In the genomic region with DNA sequence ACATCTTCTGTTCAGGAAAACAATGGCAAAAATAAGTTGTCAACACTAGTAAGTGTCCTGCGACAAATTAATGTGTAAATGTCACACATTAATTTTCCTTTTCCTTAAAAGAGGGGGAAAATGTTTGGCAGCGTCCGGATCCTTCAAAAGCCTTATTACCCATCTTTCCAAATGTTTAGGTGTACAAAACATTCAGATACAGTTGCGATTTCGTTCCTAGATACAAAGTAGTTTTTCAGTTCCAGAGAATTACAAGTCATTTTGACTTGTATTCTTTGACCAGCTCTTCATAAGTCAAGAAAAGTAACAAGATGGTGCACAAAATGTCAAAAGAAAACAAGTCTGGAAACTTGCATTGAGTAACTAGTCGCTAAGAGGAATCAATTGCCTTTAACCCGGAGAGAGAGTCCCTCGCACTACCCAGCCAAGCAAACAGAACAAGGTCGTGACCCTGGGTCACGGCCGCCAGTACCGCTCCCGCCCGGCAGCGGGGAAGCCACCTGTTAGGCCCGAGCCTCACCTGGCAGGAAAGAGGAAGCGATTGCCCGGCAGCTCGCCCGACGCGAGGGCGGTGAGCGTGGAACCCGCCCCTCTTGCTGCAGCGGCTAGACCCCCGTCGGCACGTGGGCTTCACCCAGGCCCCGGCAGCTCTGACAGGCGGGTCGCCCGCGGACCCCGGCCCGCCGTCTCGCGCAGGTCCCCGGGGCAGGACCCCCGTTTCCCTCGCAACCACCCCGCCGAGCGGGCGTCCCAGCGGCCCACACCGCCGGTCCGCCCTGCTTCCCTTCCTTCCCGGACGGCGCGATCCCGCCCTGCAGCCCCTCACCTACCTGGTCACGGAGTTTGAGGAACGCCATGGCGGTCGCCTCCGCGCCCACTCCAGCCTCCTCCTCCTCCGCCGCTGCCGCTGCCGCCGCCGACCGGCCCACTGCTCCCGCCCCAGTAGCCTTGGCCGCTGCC, we compare ENCODE assay signal across 8 cellular contexts.
DNase-seq lines count a peak whose midpoint lies in the region; ATAC-seq and TF ChIP-seq lines count a peak whose summit lies in the region.

No MANE protein-coding gene starts in this region.

- H3K27ac Mint-ChIP-seq in central memory CD8-positive, alpha-beta T cell (ENCODE audit: low read depth) = peak overlapping the region; percentile 86

- TF ChIP-seq RAD21 in liver (IDR thresholded peaks at IDR 0.05) = peak; percentile 43 to 66

- H3K4me1 ChIP-seq in liver (ENCODE audit: control insufficient read depth in 4 of 4, insufficient read depth in 4 of 4, low read length in 3 of 4) = peaks cover 6 to 26% (median 11%) of the 10 kb centered on the region in 4 donors

- WGBS in liver = 2% methylated on average over 70 of the region's 70 CpGs

- in situ Hi-C loops in KBM-7 (cut with MboI; ENCODE audit: low pct_unique_long_range_greater_than_20kb, low sequenced_read_pairs) = no loop called here

- peak overlapping the region; percentile 36 to 49 for H3K9ac ChIP-seq in liver (ENCODE audit: low read depth in 1 of 2, low read length in 2 of 2)

- H3K4me3 ChIP-seq in GM12864 (ENCODE audit: low read depth, low read length) (peak overlapping the region; percentile 96), WERI-Rb-1 (ENCODE audit: low read depth, low read length) (peak overlapping the region; percentile 89), liver (ENCODE audit: low read depth in 1 of 3, low read length in 3 of 3) (peak overlapping the region; percentile 51 to 98 (median 88))

- no peaks in the 10 kb centered on the region; the same call in 1 of the 2 replicates for H3K36me3 ChIP-seq in WERI-Rb-1
- no peaks in the 10 kb centered on the region for H3K36me3 ChIP-seq in liver (ENCODE audit: control insufficient read depth in 4 of 4, insufficient read depth in 3 of 4, low read depth in 1 of 4, low read length in 3 of 4)

- peak overlapping the region; percentile 88 for H3K27ac ChIP-seq in WERI-Rb-1
- peak overlapping the region; percentile 90 to 92 for H3K27ac ChIP-seq in liver (ENCODE audit: low read depth in 1 of 2, low read length in 2 of 2)

- no peaks in the 10 kb centered on the region for H3K9me3 Mint-ChIP-seq in central memory CD8-positive, alpha-beta T cell

- no peaks in the 10 kb centered on the region for H3K9me3 ChIP-seq in WERI-Rb-1 (ENCODE audit: severe bottlenecking)
- H3K9me3 ChIP-seq in liver (ENCODE audit: control insufficient read depth in 4 of 4, low read length in 3 of 4) = no peaks in the 10 kb centered on the region

- TF ChIP-seq CTCF in GM12864 (IDR thresholded peaks at IDR 0.05; ENCODE audit: low read depth, low read length, missing control alignments) (peak; percentile 19), WERI-Rb-1 (IDR thresholded peaks at IDR 0.05; ENCODE audit: low read depth, low read length) (no peak), liver (IDR thresholded peaks at IDR 0.05; ENCODE audit: low read depth, low read length, missing input control) (peak; percentile 43)

- H3K36me3 Mint-ChIP-seq in central memory CD8-positive, alpha-beta T cell (ENCODE audit: insufficient read depth) = peaks cover 9% of the 10 kb centered on the region

- peak; percentile 66 for ATAC-seq in GM21723 (IDR thresholded peaks at IDR 0.05; ENCODE audit: unreplicated experiment)
- peak; percentile 76 for ATAC-seq in central memory CD8-positive, alpha-beta T cell (replicated peaks; ENCODE audit: extremely low read depth, poor library complexity, severe bottlenecking)

- DNase-seq in GM12864 (ENCODE audit: low read depth) (peak; percentile 70), KBM-7 (peak; percentile 73), WERI-Rb-1 (peak; percentile 61), NCI-H187 (lab: John Stamatoyannopoulos, UW) (no peak)
- peak; percentile 43 for DNase-seq in central memory CD8-positive, alpha-beta T cell (ENCODE audit: low spot score in 2 of 2)
- DNase-seq in stimulated activated CD4-positive, alpha-beta T cell treated with anti-CD3 and anti-CD28 coated beads, Interleukin-4, amount 100 ng/mL, for 48 hours (ENCODE audit: low read depth in 2 of 2) = peak; percentile 41 to 47

- H3K27me3 ChIP-seq in WERI-Rb-1 (ENCODE audit: insufficient read depth, low read depth, severe bottlenecking) (no peaks in the 10 kb centered on the region), liver (ENCODE audit: control insufficient read depth in 4 of 4, insufficient read depth in 4 of 4, low read length in 3 of 4) (no peaks in the 10 kb centered on the region)

- H3K4me3 Mint-ChIP-seq in central memory CD8-positive, alpha-beta T cell = peak overlapping the region; percentile 95

- peaks cover 22% of the 10 kb centered on the region for H3K4me1 Mint-ChIP-seq in central memory CD8-positive, alpha-beta T cell

- H3K27me3 Mint-ChIP-seq in central memory CD8-positive, alpha-beta T cell = no peaks in the 10 kb centered on the region

TF ChIP-seq in liver, 16 proteins besides CTCF, POLR2A, EP300 and RAD21:
- TF ChIP-seq GABPA (IDR thresholded peaks at IDR 0.05 in 1 of 2, conservative IDR thresholded peaks at IDR 0.05 in 1 of 2) = peak in 1 of 2 donors; percentile 57
- peak; percentile 93 for TF ChIP-seq NR2F2 (IDR thresholded peaks at IDR 0.05)
- peak in 1 of 2 donors; percentile 40 for TF ChIP-seq JUND (IDR thresholded peaks at IDR 0.05)
- TF ChIP-seq ATF3 (IDR thresholded peaks at IDR 0.05) = no peak
- no peak for TF ChIP-seq REST (IDR thresholded peaks at IDR 0.05)
- TF ChIP-seq HNF4A (conservative IDR thresholded peaks at IDR 0.05) = peak; percentile 74 to 77
- TF ChIP-seq EGR1 (IDR thresholded peaks at IDR 0.05; ENCODE audit: low read depth in 2 of 2) = peak in 1 of 2 donors; percentile 8
- peak; percentile 90 to 92 for TF ChIP-seq RXRA (IDR thresholded peaks at IDR 0.05)
- no peak for TF ChIP-seq HNF4G (IDR thresholded peaks at IDR 0.05)
- TF ChIP-seq ZBTB33 (IDR thresholded peaks at IDR 0.05) = no peak
- peak; percentile 79 for TF ChIP-seq SP1 (IDR thresholded peaks at IDR 0.05)
- TF ChIP-seq YY1 (IDR thresholded peaks at IDR 0.05) = peak; percentile 47

Comparison
In these comparisons a context has a peak if more than half of its experiments do, and no peak if none do; other contexts are left out.
1. DNase-seq: peak in GM12864 (single experiment), KBM-7 (single experiment), WERI-Rb-1 (single experiment), central memory CD8-positive, alpha-beta T cell (2 of 2) and stimulated activated CD4-positive, alpha-beta T cell treated with anti-CD3 and anti-CD28 coated beads, Interleukin-4, amount 100 ng/mL, for 48 hours (2 of 2); none in NCI-H187 (0 of 2).
2. Peak in every context shown above with its lines, with median percentiles within 50 percentile points of each other: H3K4me3 ChIP-seq.